28 cellular contexts compared by ENCODE assay signal in genomic region chr5:84115727-84116126, GRCh38.
"Had no signal": no experiment of that assay in that cellular context is flagged by ENCODE, and none has a peak within 500 bp of the region (broad histone marks: within the 10 kb centered on the region; RNA-seq: fewer than 3 reads in every experiment).

No MANE protein-coding gene starts in this region.

- FAIRE-seq: astrocyte, bronchial epithelial cell, colon, endometrium, endothelial cell of umbilical vein had no signal

- H3K4me1 Mint-ChIP-seq: activated T-helper 17 cell treated with anti-CD3 and anti-CD28 coated beads, Interleukin-2, amount 50 U/mL, for 72 hours; central memory CD8-positive, alpha-beta T cell had no signal

- H3K4me3 Mint-ChIP-seq: activated CD8-positive, alpha-beta T cell treated with anti-CD3 and anti-CD28 coated beads for 36 hours; activated naive CD8-positive, alpha-beta T cell; activated T-cell treated with anti-CD3 and anti-CD28 coated beads, Interleukin-2, amount 50 U/mL, for 4 hours; activated T-helper 17 cell treated with anti-CD3 and anti-CD28 coated beads, Interleukin-2, amount 50 U/mL, for 72 hours; central memory CD8-positive, alpha-beta T cell had no signal

- H3K27ac Mint-ChIP-seq: activated CD8-positive, alpha-beta T cell treated with anti-CD3 and anti-CD28 coated beads for 36 hours; activated naive CD8-positive, alpha-beta T cell; activated T-helper 17 cell treated with anti-CD3 and anti-CD28 coated beads, Interleukin-2, amount 50 U/mL, for 72 hours had no signal

- H3K27me3 Mint-ChIP-seq: activated CD8-positive, alpha-beta T cell treated with anti-CD3 and anti-CD28 coated beads for 36 hours; activated naive CD8-positive, alpha-beta T cell; activated T-helper 17 cell treated with anti-CD3 and anti-CD28 coated beads, Interleukin-2, amount 50 U/mL, for 72 hours; central memory CD8-positive, alpha-beta T cell had no signal

- H3K9me3 Mint-ChIP-seq: activated CD8-positive, alpha-beta T cell treated with anti-CD3 and anti-CD28 coated beads for 36 hours; activated T-helper 17 cell treated with anti-CD3 and anti-CD28 coated beads, Interleukin-2, amount 50 U/mL, for 72 hours had no signal

- DNase-seq: activated CD4-positive, alpha-beta T cell treated with anti-CD3 and anti-CD28 coated beads for 48 hours; activated CD4-positive, alpha-beta T cell treated with anti-CD3 and anti-CD28 coated beads, Interleukin-2, amount 50 U/mL, for 1 hour; activated CD4-positive, alpha-beta T cell treated with anti-CD3 and anti-CD28 coated beads, Interleukin-2, amount 50 U/mL, for 48 hours; activated CD4-positive, CD25-positive, alpha-beta regulatory T cell; activated CD8-positive, alpha-beta memory T cell treated with anti-CD3 and anti-CD28 coated beads for 24 hours; activated CD8-positive, alpha-beta T cell treated with anti-CD3 and anti-CD28 coated beads for 36 hours; activated effector memory CD4-positive, alpha-beta T cell treated with Interleukin-2 at 50 U/mL for 16 hours; activated gamma-delta T cell treated with Interleukin-2 at 50 U/mL for 16 hours; activated naive CD4-positive, alpha-beta T cell treated with anti-CD3 and anti-CD28 coated beads, Interleukin-2, amount 50 U/mL, for 16 hours; activated naive CD4-positive, alpha-beta T cell treated with Interleukin-2 at 50 U/mL for 16 hours; activated T-cell treated with anti-CD3 and anti-CD28 coated beads, Interleukin-2, amount 50 U/mL, for 4 hours; amniotic stem cell; anterior cingulate cortex; brain microvascular endothelial cell; effector CD8-positive, alpha-beta T cell; esophagus squamous epithelium; foreskin melanocyte; heart right ventricle; T-helper 2 cell had no signal

- H3K36me3 Mint-ChIP-seq: activated naive CD8-positive, alpha-beta T cell had no signal

- ATAC-seq: activated CD8-positive, alpha-beta T cell treated with anti-CD3 and anti-CD28 coated beads for 36 hours; activated T-cell treated with anti-CD3 and anti-CD28 coated beads, Interleukin-2, amount 50 U/mL, for 4 hours; activated T-helper 17 cell treated with anti-CD3 and anti-CD28 coated beads, Interleukin-2, amount 50 U/mL, for 72 hours; gastroesophageal sphincter; heart right ventricle had no signal
